Comparison of ENCODE assay signal across 8 cellular contexts in genomic region chr12:92136883-92137582, GRCh38.
DNase-seq lines count a peak whose midpoint lies in the region; ATAC-seq and TF ChIP-seq lines count a peak whose summit lies in the region.

No MANE protein-coding gene starts in this region.

- peak overlapping the region; percentile 77 for H3K9ac ChIP-seq in OCI-LY1 (ENCODE audit: low read length)

- no peaks in the 10 kb centered on the region for H3K9me2 ChIP-seq in OCI-LY1 (ENCODE audit: low read depth, low read length)

- H2AFZ ChIP-seq in OCI-LY1 (ENCODE audit: low read length) (no peak overlapping the region), neuron (ENCODE audit: low read depth, low read length) (no peak overlapping the region)

- TF ChIP-seq CTCF in OCI-LY1 (IDR thresholded peaks at IDR 0.05; ENCODE audit: low read length) = no peak

- H3K4me3 ChIP-seq in OCI-LY1 (ENCODE audit: low read depth, low read length, poor library complexity, severe bottlenecking) (peak overlapping the region; percentile 90), neuron (ENCODE audit: low read length) (peak overlapping the region; percentile 79)

- H4K20me1 ChIP-seq in OCI-LY1 (ENCODE audit: insufficient read depth, low read length) = no peaks in the 10 kb centered on the region

- H3F3A ChIP-seq in OCI-LY1 (ENCODE audit: insufficient read depth, low read length) = no peaks in the 10 kb centered on the region; the same call in 1 of the 2 replicates

- ATAC-seq in effector memory CD8-positive, alpha-beta T cell (replicated peaks) = no peak

- H3K4me1 Mint-ChIP-seq in effector memory CD8-positive, alpha-beta T cell (ENCODE audit: low read depth in 2 of 2) = peaks cover 55 to 71% of the 10 kb centered on the region in 2 donors

- peak overlapping the region; percentile 98 to 99 for H3K4me3 Mint-ChIP-seq in effector memory CD8-positive, alpha-beta T cell

- H3K27ac ChIP-seq in OCI-LY1 (ENCODE audit: low read depth, low read length, poor library complexity, severe bottlenecking) = peak overlapping the region; percentile 83

- H3K36me3 ChIP-seq in OCI-LY1 (ENCODE audit: insufficient read depth, low read length) = peaks cover 60% of the 10 kb centered on the region
- H3K36me3 ChIP-seq in neuron (ENCODE audit: insufficient read depth, low read length) = peaks cover 30% of the 10 kb centered on the region

- H3K4me1 ChIP-seq in OCI-LY1 (ENCODE audit: insufficient read depth, low read length, severe bottlenecking) = peaks cover 88% of the 10 kb centered on the region
- H3K4me1 ChIP-seq in neuron (ENCODE audit: insufficient read depth, low read length) = peaks cover 42% of the 10 kb centered on the region

- H3K9me3 Mint-ChIP-seq in effector memory CD8-positive, alpha-beta T cell = no peaks in the 10 kb centered on the region

- H3K79me2 ChIP-seq in OCI-LY1 (ENCODE audit: insufficient read depth, low read length) = peaks cover 100% of the 10 kb centered on the region

- peak overlapping the region; percentile 97 for H3K4me2 ChIP-seq in OCI-LY1 (ENCODE audit: low read length)

- peak overlapping the region; percentile 99 to 100 for H3K27ac Mint-ChIP-seq in effector memory CD8-positive, alpha-beta T cell

- no peaks in the 10 kb centered on the region for H3K27me3 ChIP-seq in OCI-LY1 (ENCODE audit: insufficient read depth, low read length)
- no peaks in the 10 kb centered on the region for H3K27me3 ChIP-seq in neuron (ENCODE audit: insufficient read depth, low read length)

- H3K36me3 Mint-ChIP-seq in effector memory CD8-positive, alpha-beta T cell (ENCODE audit: insufficient read depth) = peaks cover 99% of the 10 kb centered on the region

- H3K27me3 Mint-ChIP-seq in effector memory CD8-positive, alpha-beta T cell = no peaks in the 10 kb centered on the region

- H3K9me3 ChIP-seq in OCI-LY1 (ENCODE audit: low read length) (no peaks in the 10 kb centered on the region), neuron (ENCODE audit: low read length) (no peaks in the 10 kb centered on the region)

- peak; percentile 33 for DNase-seq in NCI-H748 (lab: John Stamatoyannopoulos, UW; ENCODE audit: unreplicated experiment)
- DNase-seq in NCI-H748 treated with DMSO at 0.1 percent for 48 hours (lab: John Stamatoyannopoulos, UW) = no peak
- DNase-seq in effector memory CD8-positive, alpha-beta T cell = no peak
- no peak for DNase-seq in activated effector memory CD4-positive, alpha-beta T cell treated with Interleukin-2 at 50 U/mL for 16 hours
- DNase-seq in D341Med (ENCODE audit: low spot score) = no peak
- DNase-seq in NCI-H2081 treated with DMSO at 0.1 percent for 48 hours (lab: John Stamatoyannopoulos, UW) = no peak
